20 cellular contexts compared by ENCODE assay signal in the genomic region with DNA sequence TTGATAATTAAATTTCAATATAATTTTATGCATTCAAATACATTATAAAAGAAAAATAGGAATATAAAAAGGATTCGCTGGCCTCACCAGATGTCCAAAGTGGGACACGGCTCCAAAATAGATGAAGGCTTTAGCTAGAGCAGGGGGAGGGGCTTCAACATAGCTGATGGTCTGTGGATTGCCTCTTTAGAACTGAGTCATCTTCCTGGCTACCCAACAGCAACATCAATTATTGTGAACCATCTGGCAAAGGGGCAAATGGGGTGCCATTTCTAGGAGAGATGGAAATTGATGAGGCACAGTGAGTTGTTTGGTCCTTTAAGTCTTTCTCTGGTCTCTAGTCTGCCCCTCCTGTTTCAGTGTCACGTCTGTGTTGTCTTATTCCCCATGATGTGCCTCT. TPM values are rescaled to one million over a fixed set of nuclear protein-coding genes. Genes with fewer than 3 reads are reported as not detected.
"Had no signal": no experiment of that assay in that cellular context is flagged by ENCODE, and none has a peak within 500 bp of the region (broad histone marks: within the 10 kb centered on the region; RNA-seq: fewer than 3 reads in every experiment).

No MANE protein-coding gene starts in this region.

- H3K4me3 ChIP-seq: cardiac muscle cell, dorsolateral prefrontal cortex, lower lobe of right lung, stomach, testis, upper lobe of left lung had no signal

- H3K27me3 Mint-ChIP-seq: activated naive CD8-positive, alpha-beta T cell had no signal

- H2AFZ ChIP-seq: parathyroid adenoma had no signal

- H3K27ac Mint-ChIP-seq: activated naive CD8-positive, alpha-beta T cell; natural killer cell treated with Interleukin-12 subunit alpha and Interleukin-12 subunit beta and Interleukin-15 and Interleukin-18, amount 100 ng/mL, for 72 hours; stimulated activated effector memory CD8-positive, alpha-beta T cell treated with anti-CD3 and anti-CD28 coated beads, Interleukin-12 subunit alpha, Interleukin-12 subunit beta, amount 100 ng/mL, for 72 hours; T-helper 17 cell had no signal

- DNase-seq: activated CD4-positive, alpha-beta T cell treated with anti-CD3 and anti-CD28 coated beads, Interleukin-2, amount 50 U/mL, for 4 hours; activated gamma-delta T cell treated with Interleukin-2 at 50 U/mL for 16 hours; dorsolateral prefrontal cortex; foreskin melanocyte; hypothalamus; islet precursor cell; lower lobe of right lung; stimulated activated CD4-positive, alpha-beta T cell treated with anti-CD3 and anti-CD28 coated beads, Interleukin-4, amount 100 ng/mL, for 24 hours; stomach; T-helper 17 cell; testis; upper lobe of left lung had no signal

- H3K4me3 Mint-ChIP-seq: activated naive CD8-positive, alpha-beta T cell; natural killer cell treated with Interleukin-12 subunit alpha and Interleukin-12 subunit beta and Interleukin-15 and Interleukin-18, amount 100 ng/mL, for 72 hours; stimulated activated effector memory CD8-positive, alpha-beta T cell treated with anti-CD3 and anti-CD28 coated beads, Interleukin-12 subunit alpha, Interleukin-12 subunit beta, amount 100 ng/mL, for 72 hours; T-helper 17 cell had no signal

- H3K27ac ChIP-seq: cardiac muscle cell, dorsolateral prefrontal cortex, epithelial cell of prostate, lower lobe of right lung, parathyroid adenoma, testis, upper lobe of left lung had no signal

- H3K36me3 Mint-ChIP-seq: activated naive CD8-positive, alpha-beta T cell; natural killer cell treated with Interleukin-12 subunit alpha and Interleukin-12 subunit beta and Interleukin-15 and Interleukin-18, amount 100 ng/mL, for 72 hours; stimulated activated effector memory CD8-positive, alpha-beta T cell treated with anti-CD3 and anti-CD28 coated beads, Interleukin-12 subunit alpha, Interleukin-12 subunit beta, amount 100 ng/mL, for 72 hours had no signal

- ATAC-seq: lower lobe of right lung; natural killer cell treated with Interleukin-12 subunit alpha and Interleukin-12 subunit beta and Interleukin-15 and Interleukin-18, amount 100 ng/mL, for 72 hours; sciatic nerve; stimulated activated effector memory CD8-positive, alpha-beta T cell treated with anti-CD3 and anti-CD28 coated beads, Interleukin-12 subunit alpha, Interleukin-12 subunit beta, amount 100 ng/mL, for 72 hours; T-helper 17 cell had no signal

- H3K4me1 ChIP-seq: testis had no signal

- H3K36me3 ChIP-seq: cardiac muscle cell, lower lobe of right lung, stomach, upper lobe of left lung had no signal

- H3K27me3 ChIP-seq: cardiac muscle cell, dorsolateral prefrontal cortex, stomach, testis, upper lobe of left lung had no signal

- H3K9me3 ChIP-seq: lower lobe of right lung, stomach, testis, upper lobe of left lung had no signal

- H3K9me3 Mint-ChIP-seq: natural killer cell treated with Interleukin-12 subunit alpha and Interleukin-12 subunit beta and Interleukin-15 and Interleukin-18, amount 100 ng/mL, for 72 hours; stimulated activated effector memory CD8-positive, alpha-beta T cell treated with anti-CD3 and anti-CD28 coated beads, Interleukin-12 subunit alpha, Interleukin-12 subunit beta, amount 100 ng/mL, for 72 hours had no signal

- H3K9ac ChIP-seq: parathyroid adenoma had no signal

RNA-seq across cellular contexts. Expression of gene CD180, which starts 44.2 kb away (rescaled TPM):
- total RNA-seq: activated CD8-positive, alpha-beta memory T cell treated with anti-CD3 and anti-CD28 coated beads for 36 hours; cardiac muscle cell had no signal
